Comparison of ENCODE assay signal across 8 cellular contexts in the genomic region with DNA sequence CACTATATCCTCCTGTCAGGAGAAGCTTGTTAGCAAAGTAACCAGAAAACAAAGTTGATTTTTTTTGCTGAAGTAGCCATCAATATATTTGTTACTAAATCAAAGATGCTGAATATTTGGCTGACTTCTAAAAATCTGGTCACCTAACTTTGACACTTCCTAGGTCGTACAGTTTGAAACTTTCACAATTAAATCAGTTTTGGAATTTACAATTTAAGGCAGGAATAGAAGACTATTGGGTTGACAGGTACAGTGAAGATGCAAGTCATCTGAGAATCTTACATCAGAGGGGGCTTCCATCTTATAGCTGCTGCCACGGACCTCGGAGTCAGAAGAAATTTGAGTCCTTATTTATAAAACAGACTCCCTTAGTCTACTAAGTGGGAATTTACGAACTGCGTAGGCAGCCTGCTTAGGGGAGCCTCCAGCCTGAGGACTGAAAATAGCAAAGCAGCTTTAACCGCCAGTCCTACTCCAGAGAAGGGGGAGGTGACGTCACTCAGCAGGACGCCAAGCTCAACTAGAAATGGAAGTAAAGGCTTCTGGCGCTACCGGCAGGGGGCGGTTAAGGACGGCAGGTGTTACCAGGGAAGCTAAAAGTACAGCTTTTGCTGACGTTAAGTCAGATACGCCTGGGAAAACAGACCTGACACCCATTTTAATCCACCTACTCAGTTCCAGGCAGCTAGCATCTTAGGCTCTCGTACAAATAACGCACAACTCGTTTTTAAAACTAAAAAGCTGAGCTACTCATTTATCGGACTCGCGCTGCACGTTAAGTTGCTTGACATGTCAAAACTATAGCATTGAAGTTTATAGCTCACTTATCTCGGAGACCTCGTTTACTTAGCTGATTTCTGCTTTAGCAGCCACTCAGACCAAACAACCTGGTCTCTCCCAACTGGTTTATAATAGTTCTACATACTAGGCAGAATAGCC.
DNase-seq lines count a peak whose midpoint lies in the region; ATAC-seq, FAIRE-seq and TF ChIP-seq lines count a peak whose summit lies in the region.

No MANE protein-coding gene starts in this region.

- peak; percentile 43 for ATAC-seq in GM21529 (IDR thresholded peaks at IDR 0.05; ENCODE audit: unreplicated experiment)
- peak; percentile 73 for ATAC-seq in esophagus mucosa
- peak; percentile 45 to 50 for ATAC-seq in stimulated activated naive B cell treated with anti-CD40 and anti-IgM and Interleukin-4, amounts not matched to agents 10 μg/mL and 1 μg/mL and 100 μg/mL, for 72 hours (replicated peaks)

- FAIRE-seq in D721Med (lab: Jason Lieb, UNC) = no peak

- H3K4me3 ChIP-seq in Jurkat, Clone E6-1 (ENCODE audit: low read length) = peak overlapping the region; percentile 64

- peak; percentile 90 for TF ChIP-seq CTCF in D721Med (IDR thresholded peaks at IDR 0.05; ENCODE audit: insufficient read depth, missing control alignments)

- H3K4me3 Mint-ChIP-seq in stimulated activated naive B cell treated with anti-CD40 and anti-IgM and Interleukin-4, amounts not matched to agents 10 μg/mL and 1 μg/mL and 100 μg/mL, for 72 hours = peak overlapping the region; percentile 81 to 82

- no peak for DNase-seq in D721Med (ENCODE audit: insufficient read length, low spot score)
- peak; percentile 95 for DNase-seq in Jurkat, Clone E6-1 (ENCODE audit: low read depth, low spot score)
- peak; percentile 98 for DNase-seq in OCI-M1 (lab: John Stamatoyannopoulos, UW)
- peak; percentile 88 for DNase-seq in activated T-cell treated with anti-CD3 and anti-CD28 coated beads, Interleukin-2, amount 50 U/mL, for 1 hour
- peak; percentile 97 for DNase-seq in myocyte (ENCODE audit: low read depth)
- DNase-seq in stimulated activated naive B cell treated with anti-CD40 and anti-IgM and Interleukin-4, amounts not matched to agents 10 μg/mL and 1 μg/mL and 100 μg/mL, for 72 hours = peak; percentile 92

- peaks cover 0 to 8% of the 10 kb centered on the region in 2 donors for H3K27me3 Mint-ChIP-seq in stimulated activated naive B cell treated with anti-CD40 and anti-IgM and Interleukin-4, amounts not matched to agents 10 μg/mL and 1 μg/mL and 100 μg/mL, for 72 hours

- H3K27ac Mint-ChIP-seq in stimulated activated naive B cell treated with anti-CD40 and anti-IgM and Interleukin-4, amounts not matched to agents 10 μg/mL and 1 μg/mL and 100 μg/mL, for 72 hours = peak overlapping the region; percentile 95

- peaks cover 2 to 3% of the 10 kb centered on the region in 2 donors for H3K9me3 Mint-ChIP-seq in stimulated activated naive B cell treated with anti-CD40 and anti-IgM and Interleukin-4, amounts not matched to agents 10 μg/mL and 1 μg/mL and 100 μg/mL, for 72 hours

- peaks cover 0 to 5% of the 10 kb centered on the region in 2 donors for H3K36me3 Mint-ChIP-seq in stimulated activated naive B cell treated with anti-CD40 and anti-IgM and Interleukin-4, amounts not matched to agents 10 μg/mL and 1 μg/mL and 100 μg/mL, for 72 hours

- H3K4me1 Mint-ChIP-seq in stimulated activated naive B cell treated with anti-CD40 and anti-IgM and Interleukin-4, amounts not matched to agents 10 μg/mL and 1 μg/mL and 100 μg/mL, for 72 hours = peaks cover 30 to 34% of the 10 kb centered on the region in 2 donors
